Comparison of ENCODE assay signal across 17 cellular contexts in the genomic region with DNA sequence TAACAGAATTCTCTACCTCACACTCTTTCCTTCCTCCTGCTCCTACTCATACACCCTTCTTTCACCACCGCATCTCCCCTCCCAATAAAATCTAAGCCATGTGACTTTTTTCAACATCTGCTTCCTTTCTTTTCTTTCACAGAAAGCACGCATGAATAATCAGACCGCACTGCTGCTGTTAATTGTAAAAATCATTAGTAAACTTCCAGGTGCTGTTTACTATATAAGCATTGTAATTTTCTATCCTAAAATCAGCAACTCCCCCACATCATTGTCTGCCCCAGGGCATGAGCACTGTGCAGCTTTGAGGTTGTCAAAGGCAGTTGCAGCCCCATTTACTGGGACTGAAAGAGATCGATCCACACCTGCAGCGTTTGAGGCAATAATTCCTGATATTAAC.
DNase-seq lines count a peak whose midpoint lies in the region; ATAC-seq, FAIRE-seq and TF ChIP-seq lines count a peak whose summit lies in the region.
"Had no signal": no experiment of that assay in that cellular context is flagged by ENCODE, and none has a peak within 500 bp of the region (broad histone marks: within the 10 kb centered on the region; RNA-seq: fewer than 3 reads in every experiment).

No MANE protein-coding gene starts in this region.

- intact Hi-C loops in GM12878 (cut with micrococcal nuclease; ENCODE audit: unreplicated experiment): loop anchor here (5.0 kb wide), 1 partner anchor 172 kb away; no protein-coding TSS in a partner anchor

- H3K79me2 ChIP-seq in GM12878 (ENCODE audit: control insufficient read depth, insufficient read depth, low read length): no peaks in the 10 kb centered on the region

- peak overlapping the region in 4 of 10 experiments; percentile 16 to 25 (median 21); a peak in 2 of 20 replicates for H3K4me3 ChIP-seq in BLaER1 treated with 17β-estradiol and CSF1 and Interleukin-3, amounts not matched to agents 10 nM and 100 nM
- no peak overlapping the region for H3K4me3 ChIP-seq in HUES6 (ENCODE audit: low read depth, low read length)
- H3K4me3 ChIP-seq in GM12878: no peak overlapping the region
- H3K4me3 ChIP-seq: colonic mucosa, GM23248 had no signal

- 7% methylated on average over 5 of the region's 5 CpGs for WGBS in GM12878 (ENCODE audit: insufficient coverage, insufficient replicate concordance, low lambda C conversion rate, missing lambda C conversion rate)

- POLR2A ChIA-PET in GM12878 (lab: Charles Lee): no interaction called here

- TF ChIP-seq CTCF in GM12878 (IDR thresholded peaks at IDR 0.05 in 2 of 3, conservative IDR thresholded peaks at IDR 0.05 in 1 of 3; ENCODE audit: control insufficient read depth in 2 of 3, extremely low read depth in 1 of 3, insufficient read depth in 1 of 3, low read depth in 3 of 3, low read length in 3 of 3) (no peak), GM10266 (IDR thresholded peaks at IDR 0.05; ENCODE audit: control insufficient read depth, insufficient read depth, low read depth, missing control alignments) (no peak)

- CTCF ChIA-PET in GM12878 (lab: Yijun Ruan, JAX): interaction anchor here (0.6 to 1.0 kb wide), 2 partner anchors 19 to 141 kb away, joined by 4 to 5 read pairs; no protein-coding TSS in a partner anchor

- H3K4me2 ChIP-seq in BLaER1 treated with 17β-estradiol and CSF1 and Interleukin-3, amounts not matched to agents 10 nM and 100 nM: peak overlapping the region; percentile 60 to 90 (median 81)
- no peak overlapping the region for H3K4me2 ChIP-seq in GM12878 (ENCODE audit: control insufficient read depth, insufficient read depth)

- no peak for TF ChIP-seq EP300 in GM12878 (IDR thresholded peaks at IDR 0.05; ENCODE audit: borderline replicate concordance in 1 of 2, control insufficient read depth in 1 of 2, low read depth in 2 of 2, low read length in 2 of 2)

- peak overlapping the region in 9 of 11 experiments; percentile 16 to 81 (median 78); a peak in 16 of 22 replicates for H3K9ac ChIP-seq in BLaER1 treated with 17β-estradiol and CSF1 and Interleukin-3, amounts not matched to agents 10 nM and 100 nM
- no peak overlapping the region for H3K9ac ChIP-seq in HUES6 (ENCODE audit: low read length)
- H3K9ac ChIP-seq in GM12878 (ENCODE audit: control insufficient read depth, insufficient read depth, low read length): no peak overlapping the region
- H3K9ac ChIP-seq: GM23248 had no signal

- BruUV-seq in GM12878 (replicated peaks; lab: Mats Ljungman, UMichigan): no TSS peak

- ATAC-seq in GM12878: peak; percentile 58
- ATAC-seq: natural killer cell, Panc1, T-cell had no signal

- SMC1A ChIA-PET in GM12878 (lab: Charles Lee; ENCODE audit: uncharacterized antibody, unreplicated experiment): interaction anchor here (0.7 kb wide), 1 partner anchor 195 kb away, joined by 3 read pairs; no protein-coding TSS in a partner anchor

- no peaks in the 10 kb centered on the region for H3K36me3 ChIP-seq in BLaER1 treated with 17β-estradiol and CSF1 and Interleukin-3, amounts not matched to agents 10 nM and 100 nM
- H3K36me3 ChIP-seq in HUES6 (ENCODE audit: control insufficient read depth, insufficient read depth, low read length) (peaks cover 4% of the 10 kb centered on the region; the same call in 1 of the 2 replicates), GM12878 (ENCODE audit: control insufficient read depth in 2 of 2, insufficient read depth in 2 of 2, low read length in 1 of 2) (no peaks in the 10 kb centered on the region)
- H3K36me3 ChIP-seq: colonic mucosa had no signal

- TF ChIP-seq POLR2A in GM12878 (IDR thresholded peaks at IDR 0.05; ENCODE audit: low read depth, low read length): no peak

- no peak for TF ChIP-seq RAD21 in GM12878 (IDR thresholded peaks at IDR 0.05; ENCODE audit: insufficient read depth, low read depth, low read length)

- H3K27ac ChIP-seq in BLaER1 treated with 17β-estradiol and CSF1 and Interleukin-3, amounts not matched to agents 10 nM and 100 nM: peak overlapping the region in 9 of 11 experiments; percentile 52 to 94 (median 92); a peak in 19 of 22 replicates
- peak overlapping the region; percentile 57; the same call in 1 of the 2 replicates for H3K27ac ChIP-seq in HUES6 (ENCODE audit: low read depth, low read length)
- no peak overlapping the region for H3K27ac ChIP-seq in GM12878 (ENCODE audit: control insufficient read depth, insufficient read depth)
- H3K27ac ChIP-seq: colonic mucosa, GM23248 had no signal

- RAD21 ChIA-PET in GM12878 (lab: Charles Lee; ENCODE audit: unreplicated experiment): no interaction called here

- in situ Hi-C loops in GM12878 (cut with MboI): no loop called here

- H3K4me1 ChIP-seq in BLaER1 treated with 17β-estradiol and CSF1 and Interleukin-3, amounts not matched to agents 10 nM and 100 nM: peaks cover 41 to 53% (median 48%) of the 10 kb centered on the region in 10 experiments
- H3K4me1 ChIP-seq in HUES6 (ENCODE audit: control insufficient read depth, insufficient read depth, low read length): peaks cover 34% of the 10 kb centered on the region
- H3K4me1 ChIP-seq in GM12878 (ENCODE audit: control insufficient read depth, insufficient read depth, low read length): peaks cover 3% of the 10 kb centered on the region; the same call in 1 of the 2 replicates
- H3K4me1 ChIP-seq: colonic mucosa had no signal

- H2AFZ ChIP-seq in GM12878 (ENCODE audit: control insufficient read depth, low read depth, low read length): no peak overlapping the region
- H2AFZ ChIP-seq: GM23248 had no signal

- peaks cover 1 to 18% (median 7%) of the 10 kb centered on the region in 11 experiments; a peak in 19 of 22 replicates for H3K9me3 ChIP-seq in BLaER1 treated with 17β-estradiol and CSF1 and Interleukin-3, amounts not matched to agents 10 nM and 100 nM (replicated peaks in 1 of 11)
- H3K9me3 ChIP-seq in HUES6 (ENCODE audit: control insufficient read depth, insufficient read depth, low read depth, low read length) (no peaks in the 10 kb centered on the region), GM12878 (replicated peaks; ENCODE audit: control insufficient read depth, insufficient read depth, low read length) (no peaks in the 10 kb centered on the region; the same call in 2 of the 3 replicates)
- H3K9me3 ChIP-seq: colonic mucosa had no signal

- no peaks in the 10 kb centered on the region for H4K20me1 ChIP-seq in BLaER1 treated with 17β-estradiol and CSF1 and Interleukin-3, amounts not matched to agents 10 nM and 100 nM
- H4K20me1 ChIP-seq in GM12878 (ENCODE audit: control insufficient read depth, insufficient read depth): no peaks in the 10 kb centered on the region

- no peak for FAIRE-seq in GM12878 (lab: Jason Lieb, UNC)

- peak; percentile 37 to 66 for DNase-seq in NCI-H1930 (lab: John Stamatoyannopoulos, UW)
- no peak for DNase-seq in GM12878 (ENCODE audit: low read depth, low spot score)
- DNase-seq in HCEC 1CT: no peak
- DNase-seq in stimulated activated CD4-positive, alpha-beta T cell treated with anti-CD3 and anti-CD28 coated beads, Interleukin-1b, Interleukin-23, amount 100 ng/mL, for 48 hours: no peak
- DNase-seq in GM10266 (ENCODE audit: extremely low spot score): no peak
- DNase-seq in SHP77 (lab: John Stamatoyannopoulos, UW): no peak
- DNase-seq: activated CD4-positive, CD25-positive, alpha-beta regulatory T cell; colonic mucosa; DMS79; GM23248; natural killer cell; NCI-H510A treated with DMSO at 0.1 percent for 48 hours; stimulated activated CD4-positive, alpha-beta T cell treated with anti-CD3 and anti-CD28 coated beads, Interleukin-15, amount 100 ng/mL, for 24 hours; T-cell had no signal

- no peaks in the 10 kb centered on the region for H3K27me3 ChIP-seq in BLaER1 treated with 17β-estradiol and CSF1 and Interleukin-3, amounts not matched to agents 10 nM and 100 nM
- H3K27me3 ChIP-seq in HUES6 (ENCODE audit: control insufficient read depth, insufficient read depth, low read length): no peaks in the 10 kb centered on the region
- no peaks in the 10 kb centered on the region for H3K27me3 ChIP-seq in GM12878 (replicated peaks in 1 of 2; ENCODE audit: control insufficient read depth in 2 of 2, insufficient read depth in 2 of 2, low read length in 1 of 2)
- H3K27me3 ChIP-seq: colonic mucosa had no signal

TF ChIP-seq in GM12878, 131 proteins besides CTCF, POLR2A, EP300 and RAD21:
- TF ChIP-seq, protein P1, sequence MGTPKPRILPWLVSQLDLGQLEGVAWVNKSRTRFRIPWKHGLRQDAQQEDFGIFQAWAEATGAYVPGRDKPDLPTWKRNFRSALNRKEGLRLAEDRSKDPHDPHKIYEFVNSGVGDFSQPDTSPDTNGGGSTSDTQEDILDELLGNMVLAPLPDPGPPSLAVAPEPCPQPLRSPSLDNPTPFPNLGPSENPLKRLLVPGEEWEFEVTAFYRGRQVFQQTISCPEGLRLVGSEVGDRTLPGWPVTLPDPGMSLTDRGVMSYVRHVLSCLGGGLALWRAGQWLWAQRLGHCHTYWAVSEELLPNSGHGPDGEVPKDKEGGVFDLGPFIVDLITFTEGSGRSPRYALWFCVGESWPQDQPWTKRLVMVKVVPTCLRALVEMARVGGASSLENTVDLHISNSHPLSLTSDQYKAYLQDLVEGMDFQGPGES (IDR thresholded peaks at IDR 0.05): no peak
- TF ChIP-seq IKZF1 (conservative IDR thresholded peaks at IDR 0.05) (0 out of 2 replicates have a peak, but pooled peaks have one; percentile 16), MTA2 (IDR thresholded peaks at IDR 0.05; ENCODE audit: low read depth) (0 out of 2 replicates have a peak, but pooled peaks have one; percentile 22)

Comparison
In these comparisons a context has a peak if more than half of its experiments do, and no peak if none do; other contexts are left out.
1. H3K9ac ChIP-seq: peak in BLaER1 treated with 17β-estradiol and CSF1 and Interleukin-3, amounts not matched to agents 10 nM and 100 nM (9 of 11); none in HUES6 (single experiment) and GM12878 (single experiment).
2. DNase-seq: peak in NCI-H1930 (2 of 2); none in GM12878 (single experiment), HCEC 1CT (single experiment), stimulated activated CD4-positive, alpha-beta T cell treated with anti-CD3 and anti-CD28 coated beads, Interleukin-1b, Interleukin-23, amount 100 ng/mL, for 48 hours (single experiment), GM10266 (single experiment) and SHP77 (0 of 2).